In genomic region chr17:67378444-67379250, GRCh38 we compare ENCODE assay signal across 1 cellular context.
A peak's percentile ranks its signal among the peaks of the same experiment; 100 is the strongest.
TF ChIP-seq lines count a peak whose summit lies in the region.

No MANE protein-coding gene starts in this region.

TF ChIP-seq in HepG2, 621 proteins besides CTCF, POLR2A, EP300 and RAD21 (continued from another document and continues in another):
- TF ChIP-seq REST (IDR thresholded peaks at IDR 0.05; ENCODE audit: borderline replicate concordance in 1 of 2, low read depth in 1 of 2, low read length in 2 of 2): no peak
- peak; percentile 58 for TF ChIP-seq RBM39 (IDR thresholded peaks at IDR 0.05; ENCODE audit: low read depth, low read length, poor library complexity, severe bottlenecking)
- TF ChIP-seq ZNF382 (CRISPR knock-in tag; IDR thresholded peaks at IDR 0.05; ENCODE audit: borderline replicate concordance): no peak
- TF ChIP-seq TFDP2 (CRISPR knock-in tag; IDR thresholded peaks at IDR 0.05): peak; percentile 57; the same call in 1 of the 2 replicates
- no peak for TF ChIP-seq ZFP41 (CRISPR knock-in tag; IDR thresholded peaks at IDR 0.05; ENCODE audit: borderline replicate concordance)
- TF ChIP-seq ZNF414 (CRISPR knock-in tag; IDR thresholded peaks at IDR 0.05): no peak
- no peak for TF ChIP-seq GZF1 (CRISPR knock-in tag; IDR thresholded peaks at IDR 0.05)
- no peak for TF ChIP-seq ATAD3A (CRISPR knock-in tag; IDR thresholded peaks at IDR 0.05)
- no peak for TF ChIP-seq ZUFSP (CRISPR knock-in tag; IDR thresholded peaks at IDR 0.05; ENCODE audit: borderline replicate concordance)
- TF ChIP-seq ZNF564 (CRISPR knock-in tag; IDR thresholded peaks at IDR 0.05): no peak
- TF ChIP-seq ZFY (CRISPR knock-in tag; IDR thresholded peaks at IDR 0.05): no peak
- TF ChIP-seq SIN3A (IDR thresholded peaks at IDR 0.05; ENCODE audit: borderline replicate concordance, low read depth, low read length): no peak
- no peak; the same call in 1 of the 2 replicates for TF ChIP-seq ZNF256 (CRISPR knock-in tag; conservative IDR thresholded peaks at IDR 0.05)
- no peak for TF ChIP-seq ZNF761 (CRISPR knock-in tag; conservative IDR thresholded peaks at IDR 0.05)
- no peak for TF ChIP-seq SYNCRIP (IDR thresholded peaks at IDR 0.05; ENCODE audit: insufficient read depth, low read depth, low read length)
- TF ChIP-seq ZBED4 (CRISPR knock-in tag; IDR thresholded peaks at IDR 0.05; ENCODE audit: borderline replicate concordance): no peak
- TF ChIP-seq PRMT3 (CRISPR knock-in tag; IDR thresholded peaks at IDR 0.05; ENCODE audit: borderline replicate concordance, low read depth): no peak
- peak; percentile 65; the same call in 1 of the 2 replicates for TF ChIP-seq ZNF724P (CRISPR knock-in tag; IDR thresholded peaks at IDR 0.05; ENCODE audit: borderline replicate concordance)
- TF ChIP-seq ZNF142 (CRISPR knock-in tag; IDR thresholded peaks at IDR 0.05): peak; percentile 79
- TF ChIP-seq SRSF1 (optimal IDR thresholded peaks at IDR 0.05; ENCODE audit: low read depth, low read length): peak; percentile 57
- TF ChIP-seq ZNF788 (CRISPR knock-in tag; IDR thresholded peaks at IDR 0.05; ENCODE audit: borderline replicate concordance): peak; percentile 54; the same call in 1 of the 2 replicates
- TF ChIP-seq SIX4 (CRISPR knock-in tag; IDR thresholded peaks at IDR 0.05): no peak
- peak; percentile 83 for TF ChIP-seq HOXA3 (CRISPR knock-in tag; IDR thresholded peaks at IDR 0.05)
- TF ChIP-seq PRPF4 (IDR thresholded peaks at IDR 0.05; ENCODE audit: low read depth, low read length, poor library complexity, severe bottlenecking): no peak
- no peak for TF ChIP-seq AGO2 (optimal IDR thresholded peaks at IDR 0.05; ENCODE audit: low read depth, low read length)
- TF ChIP-seq ZNF891 (CRISPR knock-in tag; IDR thresholded peaks at IDR 0.05): no peak
- no peak for TF ChIP-seq ZC3H13 (CRISPR knock-in tag; IDR thresholded peaks at IDR 0.05)
- TF ChIP-seq ZNF749 (CRISPR knock-in tag; IDR thresholded peaks at IDR 0.05; ENCODE audit: borderline replicate concordance): peak; percentile 77; the same call in 1 of the 2 replicates
- no peak for TF ChIP-seq ZZZ3 (CRISPR knock-in tag; IDR thresholded peaks at IDR 0.05; ENCODE audit: borderline replicate concordance)
- TF ChIP-seq MEF2D (CRISPR knock-in tag; IDR thresholded peaks at IDR 0.05): no peak
- no peak for TF ChIP-seq FOXP1 (IDR thresholded peaks at IDR 0.05)
- no peak for TF ChIP-seq FOXP1 (CRISPR knock-in tag; IDR thresholded peaks at IDR 0.05)
- no peak for TF ChIP-seq MLLT10 (CRISPR knock-in tag; IDR thresholded peaks at IDR 0.05)
- no peak for TF ChIP-seq MBNL3 (CRISPR knock-in tag; conservative IDR thresholded peaks at IDR 0.05)
- TF ChIP-seq REXO4 (CRISPR knock-in tag; IDR thresholded peaks at IDR 0.05; ENCODE audit: borderline replicate concordance): no peak
- TF ChIP-seq ZSCAN29 (CRISPR knock-in tag; conservative IDR thresholded peaks at IDR 0.05): no peak
- no peak for TF ChIP-seq BCL3 (CRISPR knock-in tag; IDR thresholded peaks at IDR 0.05)
